ENCODE assay signal across 35 cellular contexts in genomic region chr1:4959216-4959615, GRCh38.
"Had no signal": no experiment of that assay in that cellular context is flagged by ENCODE, and none has a peak within 500 bp of the region (broad histone marks: within the 10 kb centered on the region; RNA-seq: fewer than 3 reads in every experiment).

No MANE protein-coding gene starts in this region.

- H3K4me2 ChIP-seq: KMS-11 had no signal

- H3K27me3 ChIP-seq: MG63 had no signal

- H3K4me3 ChIP-seq: MG63 had no signal

- H3K9ac ChIP-seq: KMS-11 had no signal

- DNase-seq: Kasumi-1, KG1, MG63, MM.1S, MV-4-11, NCI-H1048, NCI-H1092, NCI-H1092 treated with DMSO at 0.1 percent for 48 hours, NCI-H1105, NCI-H1105 treated with DMSO at 0.1 percent for 48 hours, NCI-H1417, NCI-H1417 treated with DMSO at 0.1 percent for 48 hours, NCI-H1436, NCI-H1436 treated with DMSO at 0.1 percent for 48 hours, NCI-H146, NCI-H1694, NCI-H1694 treated with DMSO at 0.1 percent for 48 hours, NCI-H187, NCI-H187 treated with DMSO at 0.1 percent for 48 hours, NCI-H1930, NCI-H2029, NCI-H2029 treated with DMSO at 0.1 percent for 48 hours, NCI-H2081, NCI-H2081 treated with DMSO at 0.1 percent for 48 hours, NCI-H2107, NCI-H2171, NCI-H2171 treated with DMSO at 0.1 percent for 48 hours, NCI-H2227 treated with DMSO at 0.1 percent for 48 hours, NCI-H226, NCI-H345, NCI-H446, NCI-H446 treated with DMSO at 0.1 percent for 48 hours, NCI-H510A, NCI-H510A treated with DMSO at 0.1 percent for 48 hours had no signal

- H3K36me3 ChIP-seq: MG63 had no signal

- H3K9me3 ChIP-seq: MG63 had no signal

- H3K27ac ChIP-seq: KMS-11 had no signal
